Comparison of ENCODE assay signal across 9 cellular contexts in genomic region chr11:61158691-61159381, GRCh38. TPM values are rescaled to one million over a fixed set of nuclear protein-coding genes. Genes with fewer than 3 reads are reported as not detected.
A peak's percentile ranks its signal among the peaks of the same experiment; 100 is the strongest.
DNase-seq lines count a peak whose midpoint lies in the region.
"Had no signal": no experiment of that assay in that cellular context is flagged by ENCODE, and none has a peak within 500 bp of the region (broad histone marks: within the 10 kb centered on the region; RNA-seq: fewer than 3 reads in every experiment).

No MANE protein-coding gene starts in this region.

- H3K4me3 ChIP-seq in ACC112 (ENCODE audit: low read depth, low read length) (no peak overlapping the region), muscle layer of duodenum (ENCODE audit: low read depth in 1 of 2, low read length in 2 of 2) (peak overlapping the region; percentile 4 to 34)
- H3K4me3 ChIP-seq: K562 had no signal

- peaks cover 0 to 4% of the 10 kb centered on the region in 2 donors for H3K9me3 ChIP-seq in muscle layer of duodenum (ENCODE audit: control insufficient read depth in 1 of 2, low read length in 2 of 2)

- DNase-seq in HK-2 (ENCODE audit: unreplicated experiment) (peak; percentile 10), T47D (ENCODE audit: low read depth in 1 of 2, low spot score in 1 of 2) (peak; percentile 48 to 94), mucosa of gallbladder (ENCODE audit: low spot score) (no peak), NOMO-1 (lab: John Stamatoyannopoulos, UW; ENCODE audit: unreplicated experiment in 2 of 2) (no peak), T-helper 1 cell (no peak)
- DNase-seq in activated CD8-positive, alpha-beta memory T cell treated with anti-CD3 and anti-CD28 coated beads, Interleukin-2, amount 50 U/mL, for 48 hours, result no peak

- H3K36me3 ChIP-seq in ACC112 (ENCODE audit: insufficient read depth, low read length) (peaks cover 19% of the 10 kb centered on the region), muscle layer of duodenum (ENCODE audit: control insufficient read depth in 1 of 2, insufficient read depth in 2 of 2, low read length in 2 of 2) (peaks cover 0 to 5% of the 10 kb centered on the region in 2 donors)

- no peaks in the 10 kb centered on the region for H3K27me3 ChIP-seq in ACC112 (ENCODE audit: insufficient read depth, low read length)
- no peaks in the 10 kb centered on the region for H3K27me3 ChIP-seq in muscle layer of duodenum (ENCODE audit: low read depth, low read length)

- in situ Hi-C loops in T47D (cut with HindIII; ENCODE audit: low pct_unique_long_range_greater_than_20kb, low sequenced_read_pairs), result no loop called here

- peaks cover 42% of the 10 kb centered on the region for H3K79me2 ChIP-seq in ACC112 (ENCODE audit: control insufficient read depth, insufficient read depth, low read length, unreplicated experiment)

- H2AFZ ChIP-seq in ACC112 (ENCODE audit: low read length, unreplicated experiment), result no peak overlapping the region

- H3K4me1 ChIP-seq in ACC112 (ENCODE audit: control insufficient read depth, insufficient read depth, low read length, unreplicated experiment), result peaks cover 26% of the 10 kb centered on the region
- H3K4me1 ChIP-seq in muscle layer of duodenum (ENCODE audit: control insufficient read depth in 1 of 2, insufficient read depth in 2 of 2, low read length in 2 of 2), result peaks cover 15 to 27% of the 10 kb centered on the region in 2 donors

- H3K27ac ChIP-seq in ACC112 (ENCODE audit: low read depth, low read length), result peak overlapping the region; percentile 72
- H3K27ac ChIP-seq in muscle layer of duodenum (ENCODE audit: low read length), result peak overlapping the region; percentile 65

RNA-seq across cellular contexts. Expression of gene VPS37C, which starts 2.4 kb away (rescaled TPM):
- total RNA-seq in mucosa of gallbladder, result 34.5 TPM

RNA-seq across cellular contexts. Expression of gene PGA3, which starts 44.5 kb away (rescaled TPM):
- 0.26 TPM for total RNA-seq in mucosa of gallbladder

RNA-seq across cellular contexts. Expression of gene CD5, which starts 56.5 kb away (rescaled TPM):
- 3.5 TPM for total RNA-seq in mucosa of gallbladder

Comparison
In these comparisons a context has a peak if more than half of its experiments do, and no peak if none do; other contexts are left out.
1. DNase-seq: peak in HK-2 (single experiment) and T47D (2 of 2); none in mucosa of gallbladder (single experiment), NOMO-1 (0 of 2), activated CD8-positive, alpha-beta memory T cell treated with anti-CD3 and anti-CD28 coated beads, Interleukin-2, amount 50 U/mL, for 48 hours (single experiment) and T-helper 1 cell (0 of 5).